Comparison of ENCODE assay signal across 8 cellular contexts in the genomic region with DNA sequence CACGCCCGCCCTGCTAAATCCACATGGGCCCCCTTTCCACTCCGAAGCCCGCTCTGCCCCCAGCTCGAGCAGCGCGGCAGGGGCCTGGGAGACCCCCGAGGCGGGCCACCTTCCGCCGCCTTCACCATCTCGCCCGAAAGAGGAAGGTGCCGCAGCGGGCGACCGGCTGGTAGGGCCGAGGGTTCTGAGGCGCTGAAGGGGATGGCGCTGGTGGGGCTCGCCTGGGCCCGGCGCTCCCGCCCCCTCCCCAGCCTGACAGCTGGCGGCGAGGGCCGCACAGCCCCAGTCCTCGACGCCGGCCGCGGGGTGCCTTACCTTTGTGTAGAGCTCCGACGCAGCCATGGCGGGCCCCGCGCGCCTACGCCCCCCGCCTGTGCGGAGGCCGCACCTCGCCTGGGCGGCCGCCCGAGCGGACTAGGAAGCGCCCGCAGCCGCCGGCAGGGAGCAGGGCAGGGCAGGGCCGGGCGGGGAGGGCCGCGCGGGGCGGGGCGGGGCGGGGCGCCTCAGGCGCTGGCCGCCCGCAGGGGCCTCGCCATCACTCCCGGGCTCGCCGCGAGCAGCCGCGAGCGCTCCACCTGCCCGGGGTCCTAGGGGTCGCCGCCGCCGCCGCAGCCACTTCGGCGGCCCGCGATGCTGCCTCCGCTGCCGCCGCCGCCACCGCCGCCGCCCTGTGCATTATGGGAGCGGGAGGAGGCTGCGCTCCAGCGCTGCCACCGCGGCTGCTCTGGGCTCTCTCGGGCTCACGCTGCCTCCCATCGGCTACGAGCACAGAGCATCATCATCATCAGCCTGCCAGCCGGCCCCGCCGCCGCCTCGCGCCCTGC. TPM values are rescaled to one million over a fixed set of nuclear protein-coding genes. Genes with fewer than 3 reads are reported as not detected.
DNase-seq lines count a peak whose midpoint lies in the region; ATAC-seq and TF ChIP-seq lines count a peak whose summit lies in the region.

A gene (minus strand): TSS at position 416 of the 824 bp plus-strand sequence. CDS start 74 bp downstream, at position 342.

- peak within 1 kb of the TSS; percentile 65 to 83 (median 68) for H3K4me3 ChIP-seq in right lobe of liver

- peak within 1 kb of the TSS; percentile 95 for H3K4me3 Mint-ChIP-seq in activated CD4-positive, alpha-beta T cell treated with anti-CD3 and anti-CD28 coated beads, Interleukin-2, amount 10 ng/mL, durations not matched to agents 7 days and 5 days
- H3K4me3 Mint-ChIP-seq in dendritic cell treated with granulocyte-macrophage colony-stimulating factor and Interleukin-4, amounts not matched to agents 40 ng/mL and 50 ng/mL, for 4 days = peak within 1 kb of the TSS; percentile 93

- CTCF ChIA-PET in activated CD4-positive, alpha-beta T cell treated with anti-CD3 and anti-CD28 coated beads, Interleukin-2, amount 10 ng/mL, durations not matched to agents 7 days and 5 days (lab: Charles Lee) = interaction anchor here (0.5 to 1.7 kb wide), 3 partner anchors 9 to 147 kb away, joined by 3 to 5 read pairs (median 4); no protein-coding TSS in a partner anchor

- peaks cover 2% of the 10 kb centered on the region for H3K36me3 Mint-ChIP-seq in activated CD4-positive, alpha-beta T cell treated with anti-CD3 and anti-CD28 coated beads, Interleukin-2, amount 10 ng/mL, durations not matched to agents 7 days and 5 days (ENCODE audit: low read depth)
- H3K36me3 Mint-ChIP-seq in dendritic cell treated with granulocyte-macrophage colony-stimulating factor and Interleukin-4, amounts not matched to agents 40 ng/mL and 50 ng/mL, for 4 days (ENCODE audit: low read depth) = peaks cover 7% of the 10 kb centered on the region

- ATAC-seq in GM18519 (IDR thresholded peaks at IDR 0.05; ENCODE audit: low FRiP score, unreplicated experiment) (peak; percentile 78), HG03039 (IDR thresholded peaks at IDR 0.05; ENCODE audit: unreplicated experiment) (peak; percentile 84), right lobe of liver (peak; percentile 86 to 90 (median 89))

- peaks cover 11% of the 10 kb centered on the region for H3K27me3 Mint-ChIP-seq in activated CD4-positive, alpha-beta T cell treated with anti-CD3 and anti-CD28 coated beads, Interleukin-2, amount 10 ng/mL, durations not matched to agents 7 days and 5 days
- peaks cover 17% of the 10 kb centered on the region for H3K27me3 Mint-ChIP-seq in dendritic cell treated with granulocyte-macrophage colony-stimulating factor and Interleukin-4, amounts not matched to agents 40 ng/mL and 50 ng/mL, for 4 days

- H3K27me3 ChIP-seq in right lobe of liver = no peaks in the 10 kb centered on the region

- no peaks in the 10 kb centered on the region for H3K36me3 ChIP-seq in right lobe of liver

- H3K27ac Mint-ChIP-seq in activated CD4-positive, alpha-beta T cell treated with anti-CD3 and anti-CD28 coated beads, Interleukin-2, amount 10 ng/mL, durations not matched to agents 7 days and 5 days = peak within 1 kb of the TSS; percentile 90
- peak within 1 kb of the TSS; percentile 92 for H3K27ac Mint-ChIP-seq in dendritic cell treated with granulocyte-macrophage colony-stimulating factor and Interleukin-4, amounts not matched to agents 40 ng/mL and 50 ng/mL, for 4 days

- peak; percentile 25 for TF ChIP-seq POLR2A in right lobe of liver (IDR thresholded peaks at IDR 0.05)

- peaks cover 22% of the 10 kb centered on the region for H3K4me1 Mint-ChIP-seq in activated CD4-positive, alpha-beta T cell treated with anti-CD3 and anti-CD28 coated beads, Interleukin-2, amount 10 ng/mL, durations not matched to agents 7 days and 5 days
- H3K4me1 Mint-ChIP-seq in dendritic cell treated with granulocyte-macrophage colony-stimulating factor and Interleukin-4, amounts not matched to agents 40 ng/mL and 50 ng/mL, for 4 days (ENCODE audit: low read depth) = peaks cover 46% of the 10 kb centered on the region

- WGBS in right lobe of liver (ENCODE audit: insufficient coverage, low coverage, low lambda C conversion rate, missing lambda C conversion rate) = 0% methylated on average over 2 of the region's 103 CpGs

- H3K9me3 ChIP-seq in right lobe of liver = no peaks in the 10 kb centered on the region

- DNase-seq in ACHN (peak; percentile 63), NCI-H2227 treated with DMSO at 0.1 percent for 48 hours (lab: John Stamatoyannopoulos, UW) (peak; percentile 48), right lobe of liver (peak; percentile 69 to 77 (median 75))
- DNase-seq in activated CD4-positive, alpha-beta T cell treated with anti-CD3 and anti-CD28 coated beads, Interleukin-2, amount 10 ng/mL, durations not matched to agents 7 days and 5 days = peak; percentile 81
- peak; percentile 76 to 81 for DNase-seq in stimulated activated CD4-positive, alpha-beta T cell treated with anti-CD3 and anti-CD28 coated beads, Interleukin-4, amount 100 ng/mL, for 4 hours

- intact Hi-C loops in dendritic cell treated with granulocyte-macrophage colony-stimulating factor and Interleukin-4, amounts not matched to agents 40 ng/mL and 50 ng/mL, for 4 days (cut with micrococcal nuclease) = loop anchor here (1.0 to 10.0 kb wide), 4 partner anchors 39 to 84 kb away; a partner anchor contains a TSS
- intact Hi-C loops in right lobe of liver (cut with DNase I) = no loop called here

- H3K9me3 Mint-ChIP-seq in activated CD4-positive, alpha-beta T cell treated with anti-CD3 and anti-CD28 coated beads, Interleukin-2, amount 10 ng/mL, durations not matched to agents 7 days and 5 days = no peaks in the 10 kb centered on the region
- H3K9me3 Mint-ChIP-seq in dendritic cell treated with granulocyte-macrophage colony-stimulating factor and Interleukin-4, amounts not matched to agents 40 ng/mL and 50 ng/mL, for 4 days = no peaks in the 10 kb centered on the region

- H3K4me1 ChIP-seq in right lobe of liver = peaks cover 0 to 17% (median 3%) of the 10 kb centered on the region in 4 donors

- peak within 1 kb of the TSS in 2 of 3 donors; percentile 24 to 29 for H3K27ac ChIP-seq in right lobe of liver

- TF ChIP-seq CTCF in right lobe of liver (IDR thresholded peaks at IDR 0.05) = peak in 3 of 4 donors; percentile 3 to 48 (median 4)

- POLR2A ChIA-PET in activated CD4-positive, alpha-beta T cell treated with anti-CD3 and anti-CD28 coated beads, Interleukin-2, amount 10 ng/mL, durations not matched to agents 7 days and 5 days (lab: Charles Lee) = no interaction called here

- in situ Hi-C loops in ACHN (cut with HindIII; ENCODE audit: low pct_ligation_motif_present, low pct_unique_long_range_greater_than_20kb, low sequenced_read_pairs) = no loop called here

RNA-seq across cellular contexts. Expression of the gene that starts here (rescaled TPM):
- total RNA-seq in activated CD4-positive, alpha-beta T cell treated with anti-CD3 and anti-CD28 coated beads, Interleukin-2, amount 10 ng/mL, durations not matched to agents 7 days and 5 days = 10 to 100 TPM; 34.0 to 34.5 TPM
- total RNA-seq in right lobe of liver = 10 to 100 TPM in 2 of 6 experiments, 1 to 10 TPM in 4; 3.2 to 13.3 (median 5.0) TPM

Comparison
In these comparisons a context has a peak if more than half of its experiments do, and no peak if none do; other contexts are left out.
1. Peak in every context shown above with its lines: DNase-seq, ATAC-seq, H3K4me3 ChIP-seq and H3K27ac ChIP-seq.